8 cellular contexts compared by ENCODE assay signal in genomic region chr18:23503038-23503966, GRCh38. TPM values are rescaled to one million over a fixed set of nuclear protein-coding genes. Genes with fewer than 3 reads are reported as not detected.
A peak's percentile ranks its signal among the peaks of the same experiment; 100 is the strongest.
DNase-seq lines count a peak whose midpoint lies in the region; ATAC-seq, FAIRE-seq and TF ChIP-seq lines count a peak whose summit lies in the region.

Gene RMC1, plus strand, starts transcription at chr18:23503511. Its CDS starts 108 bp downstream, at chr18:23503619.

- H3K9me3 ChIP-seq in right atrium auricular region, result no peaks in the 10 kb centered on the region

- peaks cover 0 to 27% of the 10 kb centered on the region in 2 donors for H3K4me1 ChIP-seq in right atrium auricular region

- ATAC-seq in GM18498 (IDR thresholded peaks at IDR 0.05; ENCODE audit: unreplicated experiment), result peak; percentile 81
- ATAC-seq in HG02870 (IDR thresholded peaks at IDR 0.05; ENCODE audit: unreplicated experiment), result peak; percentile 73

- H3K27ac ChIP-seq in angular gyrus (ENCODE audit: low read depth, low read length), result peak within 1 kb of the TSS; percentile 71
- peak within 1 kb of the TSS; percentile 90 to 93 for H3K27ac ChIP-seq in right atrium auricular region

- FAIRE-seq in urothelium cell line (lab: Jason Lieb, UNC), result no peak

- peak in 1 of 2 donors; percentile 51 for TF ChIP-seq CTCF in right atrium auricular region (IDR thresholded peaks at IDR 0.05)

- no peaks in the 10 kb centered on the region for H3K27me3 ChIP-seq in right atrium auricular region

- H3K4me3 ChIP-seq in right atrium auricular region, result peak within 1 kb of the TSS; percentile 84 to 97

- peaks cover 12% of the 10 kb centered on the region for H3K36me3 ChIP-seq in right atrium auricular region

- DNase-seq in NCI-H146 treated with DMSO at 0.1 percent for 48 hours (lab: John Stamatoyannopoulos, UW; ENCODE audit: unreplicated experiment) (peak; percentile 93), T-helper 2 cell (peak; percentile 92 to 98 (median 96)), right atrium auricular region (ENCODE audit: low spot score) (peak; percentile 95), pulmonary artery endothelial cell (ENCODE audit: low read depth, low spot score) (peak; percentile 78), urothelium cell line (ENCODE audit: low spot score) (peak; percentile 84)

RNA-seq across cellular contexts. Expression of gene RMC1, which starts in this region (rescaled TPM):
- total RNA-seq in right atrium auricular region (10 to 100 TPM; 17.2 TPM), pulmonary artery endothelial cell (22.6 and 30.1 TPM in 2 replicates)

Comparison
In these comparisons a context has a peak if more than half of its experiments do, and no peak if none do; other contexts are left out.
1. Peak in every context shown above with its lines: DNase-seq, ATAC-seq, H3K4me3 ChIP-seq and H3K27ac ChIP-seq.